Comparison of ENCODE assay signal across 10 cellular contexts in genomic region chr2:20916604-20917286, GRCh38.
DNase-seq lines count a peak whose midpoint lies in the region; ATAC-seq and TF ChIP-seq lines count a peak whose summit lies in the region.
"Had no signal": no experiment of that assay in that cellular context is flagged by ENCODE, and none has a peak within 500 bp of the region (broad histone marks: within the 10 kb centered on the region; RNA-seq: fewer than 3 reads in every experiment).

No MANE protein-coding gene starts in this region.

- no peaks in the 10 kb centered on the region for H3K79me2 ChIP-seq in PC-3 (ENCODE audit: low read length)

- H2AFZ ChIP-seq in PC-3 (ENCODE audit: low read length), result no peak overlapping the region

- no peak overlapping the region for H3K4me3 ChIP-seq in PC-3 (ENCODE audit: low read length)

- no peaks in the 10 kb centered on the region for H3K4me1 ChIP-seq in PC-3 (ENCODE audit: insufficient read depth, low read length)

- no peak overlapping the region for H3K9ac ChIP-seq in PC-3 (ENCODE audit: low read length)

- POLR2A ChIA-PET in PC-3 (lab: Charles Lee; ENCODE audit: unreplicated experiment), result no interaction called here

- H3K27me3 ChIP-seq in PC-3 (ENCODE audit: low read length), result peaks cover 33% of the 10 kb centered on the region

- no peaks in the 10 kb centered on the region for H4K20me1 ChIP-seq in PC-3 (ENCODE audit: low read length)

- H3F3A ChIP-seq in PC-3 (ENCODE audit: low read length, unreplicated experiment), result no peaks in the 10 kb centered on the region

- H3K9me2 ChIP-seq in PC-3 (replicated peaks; ENCODE audit: low read length), result no peaks in the 10 kb centered on the region

- intact Hi-C loops in PC-3 (cut with micrococcal nuclease), result no loop called here

- no peaks in the 10 kb centered on the region for H3K9me3 ChIP-seq in PC-3 (ENCODE audit: low read length)

- no peak overlapping the region for H3K4me2 ChIP-seq in PC-3 (ENCODE audit: low read length)

- CTCF ChIA-PET in PC-3 (lab: Charles Lee), result no interaction called here

- peak; percentile 19 for DNase-seq in ELR (ENCODE audit: low read depth)
- no peak for DNase-seq in PC-3
- DNase-seq in fibroblast of gingiva (ENCODE audit: low read depth), result peak; percentile 72
- no peak for DNase-seq in omental fat pad (ENCODE audit: low spot score)
- no peak for DNase-seq in SK-N-DZ (ENCODE audit: low spot score)
- DNase-seq: NCI-H524 treated with DMSO at 0.1 percent for 48 hours; stimulated activated CD4-positive, alpha-beta T cell treated with anti-CD3 and anti-CD28 coated beads, Interleukin-2, amount 100 ng/mL, for 48 hours had no signal

- H3K36me3 ChIP-seq in PC-3 (ENCODE audit: low read depth, low read length), result no peaks in the 10 kb centered on the region

- TF ChIP-seq CTCF in PC-3 (conservative IDR thresholded peaks at IDR 0.05; ENCODE audit: low read depth, low read length) (peak; percentile 31; the same call in 1 of the 2 replicates), omental fat pad (IDR thresholded peaks at IDR 0.05) (no peak)

- BruUV-seq in PC-3 (replicated peaks; lab: Mats Ljungman, UMichigan), result no TSS peak

- ATAC-seq in PC-3 (no peak), omental fat pad (ENCODE audit: low FRiP score) (peak; percentile 63), HG03520 (IDR thresholded peaks at IDR 0.05; ENCODE audit: unreplicated experiment) (no peak), GM18868 (IDR thresholded peaks at IDR 0.05; ENCODE audit: unreplicated experiment) (no peak), HG02588 (IDR thresholded peaks at IDR 0.05; ENCODE audit: unreplicated experiment) (no peak)

- H3K27ac ChIP-seq in PC-3 (ENCODE audit: low read length), result no peak overlapping the region

Comparison
In these comparisons a context has a peak if more than half of its experiments do, and no peak if none do; other contexts are left out.
1. DNase-seq: peak in ELR (single experiment) and fibroblast of gingiva (single experiment); none in PC-3 (single experiment), omental fat pad (single experiment) and SK-N-DZ (single experiment).